18 cellular contexts compared by ENCODE assay signal in the genomic region with DNA sequence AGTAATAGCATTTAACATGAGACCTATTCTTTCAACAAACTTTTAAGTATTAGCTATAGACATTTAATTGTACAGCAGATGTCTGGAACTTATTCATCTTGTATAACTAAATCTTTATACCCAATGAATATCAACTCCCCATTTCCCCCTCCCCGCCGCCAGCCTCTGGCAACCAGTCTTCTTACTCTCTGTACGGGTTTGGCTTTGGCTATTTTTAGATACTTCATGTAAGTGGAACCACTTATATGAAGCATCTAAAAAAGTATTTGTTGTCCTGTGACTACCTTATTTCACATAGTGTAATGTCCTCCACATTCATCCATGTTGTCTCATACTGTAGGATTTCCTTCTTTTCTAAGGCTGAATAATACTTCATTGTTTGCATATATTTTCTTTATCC.
"Had no signal": no experiment of that assay in that cellular context is flagged by ENCODE, and none has a peak within 500 bp of the region (broad histone marks: within the 10 kb centered on the region; RNA-seq: fewer than 3 reads in every experiment).

No MANE protein-coding gene starts in this region.

- H3K4me3 Mint-ChIP-seq: activated CD4-positive, alpha-beta T cell treated with anti-CD3 and anti-CD28 coated beads for 36 hours had no signal

- H3K9me3 ChIP-seq: prostate gland, spleen had no signal

- H3K4me1 ChIP-seq: prostate gland had no signal

- FAIRE-seq: bronchial epithelial cell, colon had no signal

- DNase-seq: activated CD4-positive, alpha-beta T cell treated with anti-CD3 and anti-CD28 coated beads for 36 hours; aorta; effector CD8-positive, alpha-beta T cell; hippocampal formation; kidney glomerular epithelial cell; naive thymus-derived CD8-positive, alpha-beta T cell; occipital lobe; spleen; stimulated activated CD4-positive, alpha-beta T cell treated with anti-CD3 and anti-CD28 coated beads, Interleukin-1b, Interleukin-23, amount 100 ng/mL, for 48 hours; stimulated activated naive B cell treated with anti-CD40 and anti-IgM and Interleukin-4, amounts not matched to agents 10 μg/mL and 1 μg/mL and 100 μg/mL, for 72 hours; trophoblast cell; WERI-Rb-1 had no signal

- H3K27me3 Mint-ChIP-seq: activated CD4-positive, alpha-beta T cell treated with anti-CD3 and anti-CD28 coated beads for 36 hours; activated naive CD4-positive, alpha-beta T cell treated with anti-CD3 and anti-CD28 coated beads, Interleukin-2, amount 50 U/mL, for 24 hours; stimulated activated naive B cell treated with anti-CD40 and anti-IgM and Interleukin-4, amounts not matched to agents 10 μg/mL and 1 μg/mL and 100 μg/mL, for 72 hours had no signal

- ATAC-seq: sciatic nerve had no signal

- H3K4me3 ChIP-seq: prostate gland, spleen had no signal

- H3K9me3 Mint-ChIP-seq: activated naive CD4-positive, alpha-beta T cell treated with anti-CD3 and anti-CD28 coated beads, Interleukin-2, amount 50 U/mL, for 24 hours had no signal

- H3K27me3 ChIP-seq: spleen had no signal

- H3K27ac ChIP-seq: epithelial cell of prostate, prostate gland, spleen, WERI-Rb-1 had no signal

- H3K27ac Mint-ChIP-seq: activated CD4-positive, alpha-beta T cell treated with anti-CD3 and anti-CD28 coated beads for 36 hours; activated naive CD4-positive, alpha-beta T cell treated with anti-CD3 and anti-CD28 coated beads, Interleukin-2, amount 50 U/mL, for 24 hours had no signal

- H3K36me3 ChIP-seq: prostate gland, spleen, WERI-Rb-1 had no signal
